ENCODE assay signal across 27 cellular contexts in genomic region chr16:15971435-15971805, GRCh38. TPM values are rescaled to one million over a fixed set of nuclear protein-coding genes. Genes with fewer than 3 reads are reported as not detected.
DNase-seq lines count a peak whose midpoint lies in the region; TF ChIP-seq lines count a peak whose summit lies in the region.
"Had no signal": no experiment of that assay in that cellular context is flagged by ENCODE, and none has a peak within 500 bp of the region (broad histone marks: within the 10 kb centered on the region; RNA-seq: fewer than 3 reads in every experiment).

No MANE protein-coding gene starts in this region.

- no peak for TF ChIP-seq POLR2A in tibial nerve (IDR thresholded peaks at IDR 0.05)

- H3K9me3 ChIP-seq in HUES6 (ENCODE audit: control insufficient read depth, insufficient read depth, low read depth, low read length) = peaks cover 6% of the 10 kb centered on the region
- H3K9me3 ChIP-seq in iPS-15b (ENCODE audit: control insufficient read depth, insufficient read depth, low read length) = no peaks in the 10 kb centered on the region
- peaks cover 7 to 10% of the 10 kb centered on the region in 2 donors for H3K9me3 ChIP-seq in stomach smooth muscle (ENCODE audit: control insufficient read depth in 2 of 2, low read length in 2 of 2)
- H3K9me3 ChIP-seq in tibial nerve = peaks cover 0 to 21% (median 0%) of the 10 kb centered on the region in 4 donors
- peaks cover 0 to 4% (median 0%) of the 10 kb centered on the region in 3 donors for H3K9me3 ChIP-seq in tibial artery
- H3K9me3 ChIP-seq: transverse colon had no signal

- peak overlapping the region; percentile 52 for H3K27ac Mint-ChIP-seq in activated T-helper 1 cell treated with anti-CD3 and anti-CD28 coated beads, Interleukin-12 subunit alpha, Interleukin-12 subunit beta, Interleukin-2, Interleukin-4 antibody, amounts not matched to agents 30 ng/mL and 10 ng/mL and 1 ng/mL, durations not matched to agents 14 hours and 24 hours and 36 hours
- H3K27ac Mint-ChIP-seq: T-cell had no signal

- H3K9ac ChIP-seq in HUES6 (ENCODE audit: low read length) (peak overlapping the region; percentile 86), iPS-15b (ENCODE audit: low read depth, low read length) (peak overlapping the region; percentile 42), stomach smooth muscle (ENCODE audit: low read length in 2 of 2) (no peak overlapping the region)
- H3K9ac ChIP-seq: parathyroid adenoma had no signal

- no peak overlapping the region for H3K4me3 Mint-ChIP-seq in activated T-helper 1 cell treated with anti-CD3 and anti-CD28 coated beads, Interleukin-12 subunit alpha, Interleukin-12 subunit beta, Interleukin-2, Interleukin-4 antibody, amounts not matched to agents 30 ng/mL and 10 ng/mL and 1 ng/mL, durations not matched to agents 14 hours and 24 hours and 36 hours
- H3K4me3 Mint-ChIP-seq: neural crest cell; stimulated activated naive CD8-positive, alpha-beta T cell treated with anti-CD3 and anti-CD28 coated beads, Interleukin-15, Interleukin-2, amounts not matched to agents 100 ng/mL and 50 ng/mL, for 24 hours had no signal

- H3K27me3 ChIP-seq in HUES6 (ENCODE audit: control insufficient read depth, insufficient read depth, low read length) = no peaks in the 10 kb centered on the region
- H3K27me3 ChIP-seq in iPS-15b (ENCODE audit: control insufficient read depth, insufficient read depth, low read length) = no peaks in the 10 kb centered on the region
- H3K27me3 ChIP-seq in stomach smooth muscle (ENCODE audit: control insufficient read depth in 1 of 2, insufficient read depth in 2 of 2, low read length in 2 of 2) = no peaks in the 10 kb centered on the region
- H3K27me3 ChIP-seq in tibial nerve = no peaks in the 10 kb centered on the region
- no peaks in the 10 kb centered on the region for H3K27me3 ChIP-seq in tibial artery
- H3K27me3 ChIP-seq: esophagus squamous epithelium, hepatocyte, transverse colon had no signal

- H3K9me3 Mint-ChIP-seq in activated T-helper 1 cell treated with anti-CD3 and anti-CD28 coated beads, Interleukin-12 subunit alpha, Interleukin-12 subunit beta, Interleukin-2, Interleukin-4 antibody, amounts not matched to agents 30 ng/mL and 10 ng/mL and 1 ng/mL, durations not matched to agents 14 hours and 24 hours and 36 hours = peaks cover 34% of the 10 kb centered on the region

- peaks cover 75% of the 10 kb centered on the region for H3K36me3 Mint-ChIP-seq in activated T-helper 1 cell treated with anti-CD3 and anti-CD28 coated beads, Interleukin-12 subunit alpha, Interleukin-12 subunit beta, Interleukin-2, Interleukin-4 antibody, amounts not matched to agents 30 ng/mL and 10 ng/mL and 1 ng/mL, durations not matched to agents 14 hours and 24 hours and 36 hours (ENCODE audit: low read depth)

- H3K4me3 ChIP-seq in HUES6 (ENCODE audit: low read depth, low read length) (peak overlapping the region; percentile 47), iPS-15b (ENCODE audit: low read depth, low read length) (peak overlapping the region; percentile 38), stomach smooth muscle (ENCODE audit: low read length in 2 of 2) (no peak overlapping the region), tibial nerve (no peak overlapping the region), coronary artery (no peak overlapping the region), tibial artery (no peak overlapping the region)
- H3K4me3 ChIP-seq: esophagus squamous epithelium, hepatocyte, transverse colon had no signal

- no peak for TF ChIP-seq EP300 in tibial nerve (IDR thresholded peaks at IDR 0.05)

- WGBS in tibial nerve, 2 donors = 82 to 89% methylated on average over 9 of the region's 9 CpGs

- peaks cover 41% of the 10 kb centered on the region for H3K4me1 ChIP-seq in HUES6 (ENCODE audit: control insufficient read depth, insufficient read depth, low read length)
- H3K4me1 ChIP-seq in iPS-15b (ENCODE audit: control insufficient read depth, insufficient read depth, low read length) = peaks cover 16% of the 10 kb centered on the region
- peaks cover 23% of the 10 kb centered on the region for H3K4me1 ChIP-seq in stomach smooth muscle (ENCODE audit: control insufficient read depth, insufficient read depth, low read length)
- peaks cover 0 to 29% (median 4%) of the 10 kb centered on the region in 4 donors for H3K4me1 ChIP-seq in tibial nerve
- peaks cover 0 to 55% (median 33%) of the 10 kb centered on the region in 4 donors for H3K4me1 ChIP-seq in tibial artery

- H3K36me3 ChIP-seq in HUES6 (ENCODE audit: control insufficient read depth, insufficient read depth, low read length) (peaks cover 10% of the 10 kb centered on the region; the same call in 1 of the 2 replicates), iPS-15b (ENCODE audit: control insufficient read depth, insufficient read depth, low read length) (no peaks in the 10 kb centered on the region), stomach smooth muscle (ENCODE audit: control insufficient read depth in 2 of 2, insufficient read depth in 2 of 2, low read length in 2 of 2) (peaks cover 0 to 2% of the 10 kb centered on the region in 2 donors), tibial nerve (peaks cover 0 to 30% (median 0%) of the 10 kb centered on the region in 3 donors), tibial artery (peaks cover 0 to 9% (median 0%) of the 10 kb centered on the region in 3 donors)
- H3K36me3 ChIP-seq: transverse colon, WERI-Rb-1 had no signal

- intact Hi-C loops in activated T-helper 1 cell treated with anti-CD3 and anti-CD28 coated beads, Interleukin-12 subunit alpha, Interleukin-12 subunit beta, Interleukin-2, Interleukin-4 antibody, amounts not matched to agents 30 ng/mL and 10 ng/mL and 1 ng/mL, durations not matched to agents 14 hours and 24 hours and 36 hours (cut with micrococcal nuclease) = no loop called here
- intact Hi-C loops in tibial artery (cut with DNase I; ENCODE audit: low total_unique reads) = no loop called here

- H3K4me1 Mint-ChIP-seq in activated T-helper 1 cell treated with anti-CD3 and anti-CD28 coated beads, Interleukin-12 subunit alpha, Interleukin-12 subunit beta, Interleukin-2, Interleukin-4 antibody, amounts not matched to agents 30 ng/mL and 10 ng/mL and 1 ng/mL, durations not matched to agents 14 hours and 24 hours and 36 hours (ENCODE audit: low read depth) = peaks cover 38% of the 10 kb centered on the region

- TF ChIP-seq CTCF in tibial nerve (IDR thresholded peaks at IDR 0.05) (no peak), coronary artery (IDR thresholded peaks at IDR 0.05) (no peak), tibial artery (IDR thresholded peaks at IDR 0.05) (no peak)

- DNase-seq in activated T-helper 1 cell treated with anti-CD3 and anti-CD28 coated beads, Interleukin-12 subunit alpha, Interleukin-12 subunit beta, Interleukin-2, Interleukin-4 antibody, amounts not matched to agents 30 ng/mL and 10 ng/mL and 1 ng/mL, durations not matched to agents 14 hours and 24 hours and 36 hours (ENCODE audit: low spot score) = no peak
- no peak for DNase-seq in tibial nerve (ENCODE audit: low spot score in 2 of 2)
- no peak for DNase-seq in coronary artery (ENCODE audit: low spot score)
- no peak for DNase-seq in tibial artery
- DNase-seq: activated CD4-positive, alpha-beta T cell treated with anti-CD3 and anti-CD28 coated beads for 48 hours; activated gamma-delta T cell; C1 segment of cervical spinal cord; caudate nucleus; esophagus squamous epithelium; foreskin melanocyte; H7; left colon; NCI-H1092 treated with DMSO at 0.1 percent for 48 hours; NCI-H187; right cardiac atrium; stimulated activated CD4-positive, alpha-beta T cell treated with anti-CD3 and anti-CD28 coated beads, Interleukin-1b, Interleukin-23, amount 100 ng/mL, for 48 hours; T-cell; transverse colon; WERI-Rb-1 had no signal

- H3K27me3 Mint-ChIP-seq in activated T-helper 1 cell treated with anti-CD3 and anti-CD28 coated beads, Interleukin-12 subunit alpha, Interleukin-12 subunit beta, Interleukin-2, Interleukin-4 antibody, amounts not matched to agents 30 ng/mL and 10 ng/mL and 1 ng/mL, durations not matched to agents 14 hours and 24 hours and 36 hours (ENCODE audit: insufficient read depth) = no peaks in the 10 kb centered on the region
- H3K27me3 Mint-ChIP-seq: stimulated activated naive CD8-positive, alpha-beta T cell treated with anti-CD3 and anti-CD28 coated beads, Interleukin-15, Interleukin-2, amounts not matched to agents 100 ng/mL and 50 ng/mL, for 24 hours; T-cell had no signal

- H3K27ac ChIP-seq in HUES6 (ENCODE audit: low read depth, low read length) = peak overlapping the region; percentile 89
- peak overlapping the region; percentile 11 for H3K27ac ChIP-seq in stomach smooth muscle (ENCODE audit: low read length)
- H3K27ac ChIP-seq in tibial nerve = no peak overlapping the region
- no peak overlapping the region for H3K27ac ChIP-seq in coronary artery
- no peak overlapping the region for H3K27ac ChIP-seq in tibial artery
- H3K27ac ChIP-seq: hepatocyte, parathyroid adenoma, RWPE1, WERI-Rb-1 had no signal

RNA-seq across cellular contexts. Expression of gene ABCC1, which starts 22.0 kb away (rescaled TPM):
- 102 and 108 TPM in 2 replicates for total RNA-seq in activated T-helper 1 cell treated with anti-CD3 and anti-CD28 coated beads, Interleukin-12 subunit alpha, Interleukin-12 subunit beta, Interleukin-2, Interleukin-4 antibody, amounts not matched to agents 30 ng/mL and 10 ng/mL and 1 ng/mL, durations not matched to agents 14 hours and 24 hours and 36 hours
- 10 to 100 TPM; 24.3 to 32.2 (median 25.7) TPM for total RNA-seq in tibial nerve

Comparison
In these comparisons a context has a peak if more than half of its experiments do, and no peak if none do; other contexts are left out.
1. H3K27ac ChIP-seq: peak in HUES6 (single experiment) and stomach smooth muscle (single experiment); none in tibial nerve (0 of 4), coronary artery (0 of 2) and tibial artery (0 of 2).
2. H3K4me3 ChIP-seq: peak in HUES6 (single experiment) and iPS-15b (single experiment); none in stomach smooth muscle (0 of 2), tibial nerve (0 of 4), coronary artery (single experiment) and tibial artery (0 of 2).
3. H3K9ac ChIP-seq: peak in HUES6 (single experiment) and iPS-15b (single experiment); none in stomach smooth muscle (0 of 2).